Comparison of ENCODE assay signal across 8 cellular contexts in the genomic region with DNA sequence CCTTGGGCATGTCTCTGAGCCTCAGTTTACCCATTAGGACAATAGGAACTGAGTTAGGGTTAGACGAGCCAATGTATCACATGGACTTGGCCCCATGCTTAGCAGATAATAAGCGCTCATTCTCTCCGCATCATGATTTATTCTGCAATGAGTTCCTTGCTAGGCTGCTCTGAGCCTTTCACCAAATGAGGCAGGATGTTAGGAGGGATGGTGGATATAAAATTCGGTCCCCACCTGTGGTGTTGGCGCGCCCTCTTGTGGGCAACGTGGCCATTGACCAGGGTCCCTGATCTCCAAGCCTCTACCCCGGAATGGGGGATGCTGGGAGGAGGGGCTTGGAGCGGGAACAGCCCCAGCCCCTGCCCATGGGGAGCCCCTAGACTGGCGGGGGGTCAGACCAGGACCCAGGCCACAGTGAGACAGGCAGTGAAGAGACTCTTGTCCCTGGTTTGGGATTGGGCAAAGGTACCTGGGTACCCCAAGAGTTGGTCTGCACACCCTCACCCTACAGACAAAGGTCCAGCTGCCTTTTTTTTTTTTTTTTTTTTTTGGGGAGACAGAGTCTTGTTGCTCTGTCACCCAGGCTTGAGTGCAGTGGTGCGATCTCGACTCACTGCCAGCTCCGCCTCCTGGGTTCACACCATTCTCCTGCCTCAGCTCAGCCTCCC. TPM values are rescaled to one million over a fixed set of nuclear protein-coding genes. Genes with fewer than 3 reads are reported as not detected.
DNase-seq lines count a peak whose midpoint lies in the region; ATAC-seq and TF ChIP-seq lines count a peak whose summit lies in the region.

No MANE protein-coding gene starts in this region.

- H3K4me3 ChIP-seq in fibroblast of lung (replicated peaks in 1 of 4; ENCODE audit: control extremely low read depth in 1 of 4, insufficient read depth in 1 of 4, low read depth in 3 of 4, low read length in 4 of 4), result no peak overlapping the region
- H3K4me3 ChIP-seq in neural cell (ENCODE audit: low read length), result no peak overlapping the region

- H3K4me1 Mint-ChIP-seq in activated T-cell treated with anti-CD3 and anti-CD28 coated beads, Interleukin-2, amount 50 U/mL, for 72 hours (ENCODE audit: low read depth), result no peaks in the 10 kb centered on the region
- H3K4me1 Mint-ChIP-seq in stimulated activated naive CD8-positive, alpha-beta T cell treated with anti-CD3 and anti-CD28 coated beads, Interleukin-15, amount 100 ng/mL, for 72 hours, result peaks cover 6% of the 10 kb centered on the region

- no peaks in the 10 kb centered on the region for H3K36me3 ChIP-seq in fibroblast of lung (ENCODE audit: control insufficient read depth, insufficient read depth, low read length)
- H3K36me3 ChIP-seq in neural cell (ENCODE audit: insufficient read depth, low read length), result peaks cover 8% of the 10 kb centered on the region

- ATAC-seq in activated T-cell treated with anti-CD3 and anti-CD28 coated beads, Interleukin-2, amount 50 U/mL, for 72 hours (replicated peaks in 1 of 2), result peak; percentile 89 to 93
- peak; percentile 93 for ATAC-seq in stimulated activated naive CD8-positive, alpha-beta T cell treated with anti-CD3 and anti-CD28 coated beads, Interleukin-15, amount 100 ng/mL, for 72 hours
- ATAC-seq in GM21528 (IDR thresholded peaks at IDR 0.05; ENCODE audit: low FRiP score, unreplicated experiment), result no peak

- H3K4me3 Mint-ChIP-seq in activated T-cell treated with anti-CD3 and anti-CD28 coated beads, Interleukin-2, amount 50 U/mL, for 72 hours, result no peak overlapping the region
- H3K4me3 Mint-ChIP-seq in stimulated activated naive CD8-positive, alpha-beta T cell treated with anti-CD3 and anti-CD28 coated beads, Interleukin-15, amount 100 ng/mL, for 72 hours, result no peak overlapping the region

- peak; percentile 96 for TF ChIP-seq RAD21 in neural cell (conservative IDR thresholded peaks at IDR 0.05)

- no peaks in the 10 kb centered on the region for H3K9me2 ChIP-seq in neural cell (ENCODE audit: insufficient read depth, low read length)

- H3K9me3 Mint-ChIP-seq in activated T-cell treated with anti-CD3 and anti-CD28 coated beads, Interleukin-2, amount 50 U/mL, for 72 hours, result peaks cover 3 to 5% of the 10 kb centered on the region in 2 donors
- peaks cover 6 to 9% of the 10 kb centered on the region in 2 donors for H3K9me3 Mint-ChIP-seq in stimulated activated naive CD8-positive, alpha-beta T cell treated with anti-CD3 and anti-CD28 coated beads, Interleukin-15, amount 100 ng/mL, for 72 hours

- no peaks in the 10 kb centered on the region for H3K4me1 ChIP-seq in fibroblast of lung (ENCODE audit: control insufficient read depth, extremely low read depth, insufficient read depth, low read length)

- H3K27ac ChIP-seq in fibroblast of lung (ENCODE audit: insufficient read depth, low read length) (no peak overlapping the region), neural cell (ENCODE audit: low read length) (no peak overlapping the region)

- peak; percentile 83 for DNase-seq in DMS53 (lab: John Stamatoyannopoulos, UW)
- peak; percentile 71 for DNase-seq in KG1 (lab: John Stamatoyannopoulos, UW)
- peak; percentile 62 for DNase-seq in RPMI7951 (ENCODE audit: low read depth)
- peak; percentile 81 to 87 for DNase-seq in activated T-cell treated with anti-CD3 and anti-CD28 coated beads, Interleukin-2, amount 50 U/mL, for 72 hours
- DNase-seq in fibroblast of lung (ENCODE audit: low read depth in 2 of 2), result peak; percentile 54 to 75
- DNase-seq in stimulated activated naive CD8-positive, alpha-beta T cell treated with anti-CD3 and anti-CD28 coated beads, Interleukin-15, amount 100 ng/mL, for 72 hours, result peak; percentile 81 to 82

- H3K79me2 ChIP-seq in fibroblast of lung (ENCODE audit: control insufficient read depth, insufficient read depth, low read length), result no peaks in the 10 kb centered on the region
- H3K79me2 ChIP-seq in neural cell (replicated peaks; ENCODE audit: insufficient read depth, low read length), result no peaks in the 10 kb centered on the region

- H4K20me1 ChIP-seq in fibroblast of lung (ENCODE audit: control insufficient read depth, extremely low read depth, insufficient read depth, low read length) (no peaks in the 10 kb centered on the region), neural cell (ENCODE audit: insufficient read depth) (no peaks in the 10 kb centered on the region)

- H3K27ac Mint-ChIP-seq in activated T-cell treated with anti-CD3 and anti-CD28 coated beads, Interleukin-2, amount 50 U/mL, for 72 hours, result no peak overlapping the region
- H3K27ac Mint-ChIP-seq in stimulated activated naive CD8-positive, alpha-beta T cell treated with anti-CD3 and anti-CD28 coated beads, Interleukin-15, amount 100 ng/mL, for 72 hours, result no peak overlapping the region

- H2AFZ ChIP-seq in fibroblast of lung (ENCODE audit: low read length) (no peak overlapping the region), neural cell (ENCODE audit: low read depth, low read length) (no peak overlapping the region)

- TF ChIP-seq EP300 in neural cell (conservative IDR thresholded peaks at IDR 0.05; ENCODE audit: poor library complexity, severe bottlenecking), result no peak

- H3K9me3 ChIP-seq in fibroblast of lung (ENCODE audit: control insufficient read depth, insufficient read depth, low read depth, low read length), result no peaks in the 10 kb centered on the region
- no peaks in the 10 kb centered on the region for H3K9me3 ChIP-seq in neural cell (ENCODE audit: low read length)

- H3K4me2 ChIP-seq in fibroblast of lung (ENCODE audit: extremely low read depth, insufficient read depth, low read length) (no peak overlapping the region), neural cell (ENCODE audit: low read length) (no peak overlapping the region)

- H3F3A ChIP-seq in neural cell (ENCODE audit: insufficient read depth, low read length, poor library complexity, severe bottlenecking), result no peaks in the 10 kb centered on the region

- H3K27me3 ChIP-seq in fibroblast of lung (ENCODE audit: control insufficient read depth, insufficient read depth, low read length), result no peaks in the 10 kb centered on the region
- no peaks in the 10 kb centered on the region for H3K27me3 ChIP-seq in neural cell (ENCODE audit: insufficient read depth, low read depth, low read length)

- H3K36me3 Mint-ChIP-seq in activated T-cell treated with anti-CD3 and anti-CD28 coated beads, Interleukin-2, amount 50 U/mL, for 72 hours (ENCODE audit: insufficient read depth in 2 of 2), result peaks cover 2 to 9% of the 10 kb centered on the region in 2 donors

- TF ChIP-seq CTCF in fibroblast of lung (conservative IDR thresholded peaks at IDR 0.05 in 1 of 2, IDR thresholded peaks at IDR 0.05 in 1 of 2; ENCODE audit: low read depth in 1 of 2, low read length in 2 of 2) (peak; percentile 87 to 92), neural cell (IDR thresholded peaks at IDR 0.05; ENCODE audit: poor library complexity, severe bottlenecking) (peak; percentile 94)

- H3K27me3 Mint-ChIP-seq in activated T-cell treated with anti-CD3 and anti-CD28 coated beads, Interleukin-2, amount 50 U/mL, for 72 hours (ENCODE audit: low read depth), result no peaks in the 10 kb centered on the region
- no peaks in the 10 kb centered on the region for H3K27me3 Mint-ChIP-seq in stimulated activated naive CD8-positive, alpha-beta T cell treated with anti-CD3 and anti-CD28 coated beads, Interleukin-15, amount 100 ng/mL, for 72 hours

- no peak overlapping the region for H3K9ac ChIP-seq in fibroblast of lung (ENCODE audit: insufficient read depth, low read length)
- no peak overlapping the region for H3K9ac ChIP-seq in neural cell (ENCODE audit: low read length)

TF ChIP-seq in neural cell, 6 proteins besides CTCF, POLR2A, EP300 and RAD21 (continues in another document):
- TF ChIP-seq EZH2 (IDR thresholded peaks at IDR 0.05; ENCODE audit: borderline replicate concordance, insufficient read depth, low read length, poor library complexity, severe bottlenecking), result no peak
- no peak for TF ChIP-seq POLR2AphosphoS5 (IDR thresholded peaks at IDR 0.05)
- TF ChIP-seq MXI1 (conservative IDR thresholded peaks at IDR 0.05; ENCODE audit: poor library complexity, severe bottlenecking), result no peak
- no peak for TF ChIP-seq TAF1 (IDR thresholded peaks at IDR 0.05; ENCODE audit: low read depth)

RNA-seq across cellular contexts. Expression of gene CERS4, which starts 43.9 kb away (rescaled TPM):
- total RNA-seq in RPMI7951 (2014; rRNA removed; shearing (Covaris generic)), result 0.24 TPM in 1 of 2 replicates, not detected in the other
- total RNA-seq in activated T-cell treated with anti-CD3 and anti-CD28 coated beads, Interleukin-2, amount 50 U/mL, for 72 hours, result 10 to 100 TPM; 23.2 to 29.5 TPM
- total RNA-seq in fibroblast of lung, result 17.0 and 27.0 TPM in 2 replicates
- polyA plus RNA-seq in fibroblast of lung, result 0.74 and 1.5 TPM in 2 replicates
- 0.51 and 0.63 TPM in 2 replicates for polyA plus RNA-seq in fibroblast of lung (2012)
- polyA minus RNA-seq in fibroblast of lung (ENCODE audit: low replicate concordance), result 5.1 and 5.3 TPM in 2 replicates
- 55.5 and 59.3 TPM in 2 replicates for polyA plus RNA-seq in neural cell
- 49.7 and 53.7 TPM in 2 replicates for polyA minus RNA-seq in neural cell

RNA-seq across cellular contexts. Expression of gene CD320, which starts 55.1 kb away (rescaled TPM):
- total RNA-seq in RPMI7951 (2014; rRNA removed; shearing (Covaris generic)), result 49.7 and 71.9 TPM in 2 replicates
- total RNA-seq in activated T-cell treated with anti-CD3 and anti-CD28 coated beads, Interleukin-2, amount 50 U/mL, for 72 hours, result 10 to 100 TPM; 32.0 to 38.9 TPM
- 9.8 and 22.6 TPM in 2 replicates for total RNA-seq in fibroblast of lung
- polyA plus RNA-seq in fibroblast of lung (13.9 and 29.1 TPM in 2 replicates), neural cell (89.6 and 98.2 TPM in 2 replicates)
- polyA plus RNA-seq in fibroblast of lung (2012), result 24.4 and 49.0 TPM in 2 replicates
- polyA minus RNA-seq in fibroblast of lung (ENCODE audit: low replicate concordance) (19.4 and 23.0 TPM in 2 replicates), neural cell (35.1 and 39.4 TPM in 2 replicates)

Comparison
In these comparisons a context has a peak if more than half of its experiments do, and no peak if none do; other contexts are left out.
1. RNA of gene CERS4, which starts 43.9 kb away (total RNA-seq): 23.2 to 29.5 TPM in activated T-cell treated with anti-CD3 and anti-CD28 coated beads, Interleukin-2, amount 50 U/mL, for 72 hours and 17.0 to 27.0 TPM in fibroblast of lung; 0.24 TPM in RPMI7951; every median in the first group is over 10 times any median in the second.
2. Peak in every context shown above with its lines, with median percentiles within 50 percentile points of each other: DNase-seq.